Comparison of ENCODE assay signal across 10 cellular contexts in the genomic region with DNA sequence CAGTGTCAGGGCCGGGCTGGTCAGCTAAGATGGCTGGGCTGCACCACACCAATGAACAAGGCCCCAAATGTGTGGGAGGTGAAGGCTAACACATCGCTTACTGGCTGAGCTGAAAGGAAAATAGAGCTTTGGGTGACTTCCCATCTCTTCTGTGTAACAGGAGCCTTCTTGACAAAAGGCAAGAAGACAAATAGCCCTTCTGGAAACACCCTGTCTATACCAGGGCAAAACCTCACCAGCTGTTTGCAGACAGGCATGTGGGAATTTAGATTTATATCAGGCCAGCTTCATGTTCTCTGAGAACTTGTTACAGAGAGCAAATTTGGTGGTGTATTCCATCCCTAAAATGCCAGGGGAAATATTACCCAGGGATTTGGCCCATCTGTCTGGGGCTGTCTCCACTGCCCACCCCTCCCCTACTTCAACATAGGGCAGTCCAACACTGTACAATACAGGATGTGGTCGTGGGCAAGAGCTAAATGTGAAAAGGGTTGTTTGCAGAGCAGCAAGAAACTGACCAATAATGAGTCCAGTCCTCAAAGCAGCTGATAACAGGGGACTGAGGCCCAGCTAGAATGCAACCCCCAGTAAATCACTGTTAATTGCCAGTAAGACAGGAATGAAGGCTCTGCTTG. TPM values are rescaled to one million over a fixed set of nuclear protein-coding genes. Genes with fewer than 3 reads are reported as not detected.
DNase-seq lines count a peak whose midpoint lies in the region; ATAC-seq and TF ChIP-seq lines count a peak whose summit lies in the region.
"Had no signal": no experiment of that assay in that cellular context is flagged by ENCODE, and none has a peak within 500 bp of the region (broad histone marks: within the 10 kb centered on the region; RNA-seq: fewer than 3 reads in every experiment).

No MANE protein-coding gene starts in this region.

- no peaks in the 10 kb centered on the region for H3K9me3 Mint-ChIP-seq in Calu3 (ENCODE audit: low read depth, unreplicated experiment)

- H3K4me1 ChIP-seq in ascending aorta: no peaks in the 10 kb centered on the region
- no peaks in the 10 kb centered on the region for H3K4me1 ChIP-seq in left lung
- peaks cover 6 to 24% of the 10 kb centered on the region in 2 donors for H3K4me1 ChIP-seq in thoracic aorta (ENCODE audit: control insufficient read depth in 1 of 2, low read depth in 2 of 2)

- intact Hi-C loops in ascending aorta (cut with DNase I) (no loop called here), left lung (cut with DNase I) (no loop called here), Calu3 (cut with micrococcal nuclease; ENCODE audit: unreplicated experiment) (no loop called here)

- no peaks in the 10 kb centered on the region for H3K9me3 ChIP-seq in ascending aorta
- H3K9me3 ChIP-seq in left lung: no peaks in the 10 kb centered on the region
- H3K9me3 ChIP-seq in thoracic aorta: no peaks in the 10 kb centered on the region

- TF ChIP-seq CTCF in ascending aorta (IDR thresholded peaks at IDR 0.05) (no peak), left lung (IDR thresholded peaks at IDR 0.05) (no peak), thoracic aorta (IDR thresholded peaks at IDR 0.05) (no peak), Calu3 (IDR thresholded peaks at IDR 0.05; ENCODE audit: unreplicated experiment) (no peak)

- H3K36me3 ChIP-seq in ascending aorta (no peaks in the 10 kb centered on the region), left lung (no peaks in the 10 kb centered on the region), thoracic aorta (no peaks in the 10 kb centered on the region)

- no peak for DNase-seq in ascending aorta (ENCODE audit: low spot score in 2 of 2)
- no peak for DNase-seq in left lung
- no peak for DNase-seq in thoracic aorta (ENCODE audit: low spot score)
- DNase-seq in DMS53 (lab: John Stamatoyannopoulos, UW): no peak
- no peak for DNase-seq in NCI-H1105 treated with DMSO at 0.1 percent for 48 hours (lab: John Stamatoyannopoulos, UW)
- no peak for DNase-seq in Calu3
- DNase-seq: activated effector memory CD4-positive, alpha-beta T cell treated with Interleukin-2 at 50 U/mL for 16 hours had no signal

- peaks cover 16% of the 10 kb centered on the region for H3K4me1 Mint-ChIP-seq in Calu3 (ENCODE audit: low read depth, unreplicated experiment)

- H3K4me3 ChIP-seq in ascending aorta (no peak overlapping the region), left lung (no peak overlapping the region), thoracic aorta (no peak overlapping the region)
- H3K4me3 ChIP-seq: K562 had no signal

- peak overlapping the region; percentile 39 to 56 for H3K27ac ChIP-seq in ascending aorta
- H3K27ac ChIP-seq in left lung: no peak overlapping the region
- H3K27ac ChIP-seq in thoracic aorta: peak overlapping the region; percentile 18 to 44

- no peaks in the 10 kb centered on the region for H3K27me3 Mint-ChIP-seq in Calu3 (ENCODE audit: unreplicated experiment)

- no TSS peak for BruUV-seq in Calu3 (replicated peaks; lab: Mats Ljungman, UMichigan)

- no peaks in the 10 kb centered on the region for H3K36me3 Mint-ChIP-seq in Calu3 (ENCODE audit: insufficient read depth, unreplicated experiment)

- ATAC-seq in HG02885 (IDR thresholded peaks at IDR 0.05; ENCODE audit: poor library complexity, unreplicated experiment): peak; percentile 63
- ATAC-seq in left lung: peak; percentile 22
- ATAC-seq in thoracic aorta (ENCODE audit: insufficient number of reproducible peaks, low FRiP score, low read depth): no peak
- ATAC-seq in HG03354 (IDR thresholded peaks at IDR 0.05; ENCODE audit: poor library complexity, severe bottlenecking, unreplicated experiment): no peak
- ATAC-seq: K562 had no signal

- no peak overlapping the region for H3K4me3 Mint-ChIP-seq in Calu3 (ENCODE audit: low read depth, unreplicated experiment)

- H3K27me3 ChIP-seq in ascending aorta: no peaks in the 10 kb centered on the region
- no peaks in the 10 kb centered on the region for H3K27me3 ChIP-seq in left lung
- H3K27me3 ChIP-seq in thoracic aorta (replicated peaks; ENCODE audit: insufficient read depth): no peaks in the 10 kb centered on the region

- no peak overlapping the region for H3K27ac Mint-ChIP-seq in Calu3 (ENCODE audit: unreplicated experiment)

- CTCF ChIA-PET in Calu3 (lab: Charles Lee): interaction anchor here (1.1 kb wide), 1 partner anchor 10 kb away, joined by 3 read pairs; no protein-coding TSS in a partner anchor

RNA-seq across cellular contexts. Expression of gene AFAP1L2, which starts 37.1 kb away (rescaled TPM):
- total RNA-seq in ascending aorta (30.4 TPM), left lung (1 to 10 TPM; 6.4 to 6.7 TPM), thoracic aorta (10 to 100 TPM in 1 of 2 donors, 1 to 10 TPM in 1; 7.7 to 13.3 TPM), Calu3 (2022) (0.76 and 1.1 TPM in 2 replicates)

Comparison
In these comparisons a context has a peak if more than half of its experiments do, and no peak if none do; other contexts are left out.
1. ATAC-seq: peak in HG02885 (single experiment) and left lung (single experiment); none in thoracic aorta (single experiment) and HG03354 (single experiment).
2. H3K27ac ChIP-seq: peak in ascending aorta (2 of 2) and thoracic aorta (2 of 2); none in left lung (0 of 2).